15 cellular contexts compared by ENCODE assay signal in genomic region chr1:92883297-92883696, GRCh38. TPM values are rescaled to one million over a fixed set of nuclear protein-coding genes. Genes with fewer than 3 reads are reported as not detected.
DNase-seq lines count a peak whose midpoint lies in the region; ATAC-seq and TF ChIP-seq lines count a peak whose summit lies in the region.
"Had no signal": no experiment of that assay in that cellular context is flagged by ENCODE, and none has a peak within 500 bp of the region (broad histone marks: within the 10 kb centered on the region; RNA-seq: fewer than 3 reads in every experiment).

No MANE protein-coding gene starts in this region.

- H3K36me3 Mint-ChIP-seq in activated T-cell treated with anti-CD3 and anti-CD28 coated beads, Interleukin-2, amount 50 U/mL, for 72 hours (ENCODE audit: insufficient read depth in 2 of 2), result peaks cover 0 to 2% of the 10 kb centered on the region in 2 donors
- H3K36me3 Mint-ChIP-seq: activated naive CD4-positive, alpha-beta T cell treated with anti-CD3 and anti-CD28 coated beads, Interleukin-2, amount 50 U/mL, for 72 hours had no signal

- no peak for TF ChIP-seq CTCF in NB4 (IDR thresholded peaks at IDR 0.05; ENCODE audit: low read depth, low read length)
- no peak for TF ChIP-seq CTCF in heart right ventricle (IDR thresholded peaks at IDR 0.05)
- TF ChIP-seq CTCF in ovary (IDR thresholded peaks at IDR 0.05), result no peak

- peaks cover 0 to 10% (median 0%) of the 10 kb centered on the region in 9 donors for H3K4me1 ChIP-seq in heart right ventricle
- H3K4me1 ChIP-seq in ovary (ENCODE audit: insufficient read depth), result no peaks in the 10 kb centered on the region

- TF ChIP-seq POLR2A in NB4 (IDR thresholded peaks at IDR 0.05; ENCODE audit: extremely low read depth, insufficient read length) (no peak), ovary (IDR thresholded peaks at IDR 0.05) (no peak)

- H3K4me3 ChIP-seq in NB4 (ENCODE audit: low read depth, low read length) (no peak overlapping the region), heart right ventricle (no peak overlapping the region), ovary (no peak overlapping the region)
- H3K4me3 ChIP-seq: pancreas had no signal

- H3K4me1 Mint-ChIP-seq in activated T-cell treated with anti-CD3 and anti-CD28 coated beads, Interleukin-2, amount 50 U/mL, for 72 hours (ENCODE audit: low read depth), result peaks cover 17% of the 10 kb centered on the region
- peaks cover 18% of the 10 kb centered on the region for H3K4me1 Mint-ChIP-seq in stimulated activated naive CD8-positive, alpha-beta T cell treated with anti-CD3 and anti-CD28 coated beads, Interleukin-15, amount 100 ng/mL, for 72 hours

- no peaks in the 10 kb centered on the region for H3K9me3 Mint-ChIP-seq in activated T-cell treated with anti-CD3 and anti-CD28 coated beads, Interleukin-2, amount 50 U/mL, for 72 hours
- H3K9me3 Mint-ChIP-seq in stimulated activated naive CD8-positive, alpha-beta T cell treated with anti-CD3 and anti-CD28 coated beads, Interleukin-15, amount 100 ng/mL, for 72 hours, result no peaks in the 10 kb centered on the region
- H3K9me3 Mint-ChIP-seq: activated naive CD4-positive, alpha-beta T cell treated with anti-CD3 and anti-CD28 coated beads, Interleukin-2, amount 50 U/mL, for 72 hours had no signal

- intact Hi-C loops in heart right ventricle (cut with DNase I) (no loop called here), ovary (cut with DNase I) (no loop called here)

- H3K27me3 ChIP-seq in heart right ventricle (no peaks in the 10 kb centered on the region), ovary (no peaks in the 10 kb centered on the region)
- H3K27me3 ChIP-seq: pancreas had no signal

- no peaks in the 10 kb centered on the region for H3K36me3 ChIP-seq in heart right ventricle
- H3K36me3 ChIP-seq in ovary, result no peaks in the 10 kb centered on the region
- H3K36me3 ChIP-seq: pancreas had no signal

- TF ChIP-seq EP300 in ovary (IDR thresholded peaks at IDR 0.05), result no peak

- H3K9me3 ChIP-seq in heart right ventricle (no peaks in the 10 kb centered on the region), ovary (no peaks in the 10 kb centered on the region)
- H3K9me3 ChIP-seq: pancreas had no signal

- no peaks in the 10 kb centered on the region for H3K27me3 Mint-ChIP-seq in activated T-cell treated with anti-CD3 and anti-CD28 coated beads, Interleukin-2, amount 50 U/mL, for 72 hours (ENCODE audit: low read depth)
- no peaks in the 10 kb centered on the region for H3K27me3 Mint-ChIP-seq in stimulated activated naive CD8-positive, alpha-beta T cell treated with anti-CD3 and anti-CD28 coated beads, Interleukin-15, amount 100 ng/mL, for 72 hours

- peak overlapping the region; percentile 87 for H3K27ac Mint-ChIP-seq in activated T-cell treated with anti-CD3 and anti-CD28 coated beads, Interleukin-2, amount 50 U/mL, for 72 hours
- H3K27ac Mint-ChIP-seq in stimulated activated naive CD8-positive, alpha-beta T cell treated with anti-CD3 and anti-CD28 coated beads, Interleukin-15, amount 100 ng/mL, for 72 hours, result peak overlapping the region in 1 of 2 donors; percentile 48

- ATAC-seq in activated T-cell treated with anti-CD3 and anti-CD28 coated beads, Interleukin-2, amount 50 U/mL, for 72 hours (replicated peaks in 1 of 2), result peak in 1 of 2 donors; percentile 33
- peak; percentile 31 for ATAC-seq in stimulated activated naive CD8-positive, alpha-beta T cell treated with anti-CD3 and anti-CD28 coated beads, Interleukin-15, amount 100 ng/mL, for 72 hours
- ATAC-seq in heart right ventricle, result no peak
- ATAC-seq: pancreas had no signal

- no peak for DNase-seq in activated T-cell treated with anti-CD3 and anti-CD28 coated beads, Interleukin-2, amount 50 U/mL, for 72 hours
- DNase-seq in activated T-cell treated with anti-CD3 and anti-CD28 coated beads, Interleukin-2, amount 50 U/mL, for 1 hour, result no peak
- DNase-seq in NB4 (ENCODE audit: low read depth) (peak; percentile 6), heart right ventricle (no peak), ovary (no peak), DMS 273 treated with DMSO at 0.1 percent for 48 hours (lab: John Stamatoyannopoulos, UW) (no peak)
- DNase-seq in stimulated activated naive CD8-positive, alpha-beta T cell treated with anti-CD3 and anti-CD28 coated beads, Interleukin-15, amount 100 ng/mL, for 72 hours, result no peak
- DNase-seq: effector CD8-positive, alpha-beta T cell; NCI-H1436 treated with DMSO at 0.1 percent for 48 hours; NCI-H2227 treated with DMSO at 0.1 percent for 48 hours; pancreas; SIG-M5 had no signal

- H3K27ac ChIP-seq in cingulate gyrus (ENCODE audit: low read depth, low read length), result peak overlapping the region; percentile 23
- no peak overlapping the region for H3K27ac ChIP-seq in heart right ventricle
- H3K27ac ChIP-seq in ovary, result no peak overlapping the region
- H3K27ac ChIP-seq: HL-60, pancreas had no signal

- peak overlapping the region in 1 of 2 donors; percentile 49 for H3K4me3 Mint-ChIP-seq in activated T-cell treated with anti-CD3 and anti-CD28 coated beads, Interleukin-2, amount 50 U/mL, for 72 hours
- no peak overlapping the region for H3K4me3 Mint-ChIP-seq in stimulated activated naive CD8-positive, alpha-beta T cell treated with anti-CD3 and anti-CD28 coated beads, Interleukin-15, amount 100 ng/mL, for 72 hours

RNA-seq across cellular contexts. Expression of gene RPL5, which starts 51.5 kb away (rescaled TPM):
- 1,000 to 10,000 TPM; 1,534 to 1,619 TPM for total RNA-seq in activated T-cell treated with anti-CD3 and anti-CD28 coated beads, Interleukin-2, amount 50 U/mL, for 72 hours
- total RNA-seq in heart right ventricle (100 to 1,000 TPM; 468 to 646 (median 544) TPM), ovary (1,000 to 10,000 TPM; 1,987 to 4,964 (median 2,752) TPM)
- polyA plus RNA-seq in heart right ventricle (1,000 to 10,000 TPM; 1,383 to 1,695 TPM), ovary (1,000 to 10,000 TPM; 3,513 to 4,311 TPM)
